Comparison of ENCODE assay signal across 10 cellular contexts in the genomic region with DNA sequence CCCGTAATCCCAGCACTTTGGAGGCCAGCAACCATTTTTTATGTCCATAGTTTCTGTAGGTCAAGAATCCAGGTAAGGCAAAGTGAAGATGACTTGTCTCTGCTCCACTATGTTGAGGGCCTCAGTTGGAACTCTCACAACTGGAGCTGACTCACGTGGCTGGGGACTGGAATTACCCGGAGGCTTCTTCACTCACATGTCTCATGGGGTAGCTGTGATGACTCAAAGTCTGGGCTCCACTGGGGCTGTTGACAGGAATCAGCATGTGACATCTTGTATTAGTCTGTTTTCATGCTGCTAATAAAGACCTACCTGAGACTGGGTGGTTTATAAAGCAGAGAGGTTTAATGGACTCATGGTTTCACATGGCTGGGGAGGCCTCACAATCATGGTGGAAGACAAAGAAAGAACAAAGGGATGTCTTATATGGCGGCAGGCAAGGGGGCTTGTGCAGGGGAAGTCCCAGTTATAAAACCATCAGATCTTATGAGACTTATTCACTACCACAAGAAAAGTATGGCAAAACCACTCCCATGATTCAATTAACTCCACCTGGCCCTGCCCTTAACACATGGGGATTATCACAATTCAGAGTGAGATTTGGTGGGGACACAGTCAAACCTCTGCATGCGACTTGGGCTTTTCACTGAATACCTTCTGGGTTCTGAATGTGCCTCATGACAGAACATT. TPM values are rescaled to one million over a fixed set of nuclear protein-coding genes. Genes with fewer than 3 reads are reported as not detected.
DNase-seq lines count a peak whose midpoint lies in the region; ATAC-seq and TF ChIP-seq lines count a peak whose summit lies in the region.
"Had no signal": no experiment of that assay in that cellular context is flagged by ENCODE, and none has a peak within 500 bp of the region (broad histone marks: within the 10 kb centered on the region; RNA-seq: fewer than 3 reads in every experiment).

No MANE protein-coding gene starts in this region.

- H4K8ac ChIP-seq in IMR-90 (ENCODE audit: low read depth in 2 of 2, low read length in 2 of 2) = no peak overlapping the region

- no peak overlapping the region for H2AK5ac ChIP-seq in IMR-90 (ENCODE audit: low read depth, low read length)

- H3K9me2 ChIP-seq in hepatocyte (replicated peaks; ENCODE audit: insufficient read depth) = no peaks in the 10 kb centered on the region

- H4K91ac ChIP-seq in IMR-90 (ENCODE audit: insufficient read depth, low read depth, low read length) = no peak overlapping the region

- TF ChIP-seq RAD21 in IMR-90 (IDR thresholded peaks at IDR 0.05; ENCODE audit: low read length) = no peak

- H3K27ac Mint-ChIP-seq in osteocyte (ENCODE audit: unreplicated experiment) = no peak overlapping the region

- H4K5ac ChIP-seq in IMR-90 (ENCODE audit: low read depth, low read length) = no peak overlapping the region

- no peak overlapping the region for H2AK9ac ChIP-seq in IMR-90 (replicated peaks; ENCODE audit: low read depth, low read length, poor library complexity)

- no peak for TF ChIP-seq POLR2A in IMR-90 (IDR thresholded peaks at IDR 0.05; ENCODE audit: low read depth, low read length)

- H3K36me3 ChIP-seq in IMR-90 (ENCODE audit: control insufficient read depth, insufficient read depth, low read length) (no peaks in the 10 kb centered on the region), hepatocyte (replicated peaks; ENCODE audit: insufficient read depth, low read depth) (no peaks in the 10 kb centered on the region)

- H3K36me3 Mint-ChIP-seq in osteocyte (ENCODE audit: unreplicated experiment) = no peaks in the 10 kb centered on the region

- dilution Hi-C loops in IMR-90 (cut with HindIII; ENCODE audit: low sequenced_read_pairs, unreplicated experiment) = no loop called here

- no peak overlapping the region for H3K56ac ChIP-seq in IMR-90 (ENCODE audit: extremely low read depth, insufficient read depth, low read length)

- BruUV-seq in IMR-90 (replicated peaks; lab: Mats Ljungman, UMichigan) = no TSS peak

- H3K23ac ChIP-seq in IMR-90 (ENCODE audit: low read depth, low read length) = no peak overlapping the region

- no peaks in the 10 kb centered on the region for H3K27me3 ChIP-seq in IMR-90 (ENCODE audit: control insufficient read depth, insufficient read depth, low read length)
- H3K27me3 ChIP-seq in hepatocyte = no peaks in the 10 kb centered on the region
- H3K27me3 ChIP-seq in right cardiac atrium (ENCODE audit: control insufficient read depth, insufficient read depth) = no peaks in the 10 kb centered on the region

- in situ Hi-C loops in Caki2 (cut with HindIII; ENCODE audit: low pct_unique_long_range_greater_than_20kb, low sequenced_read_pairs) = no loop called here
- in situ Hi-C loops in IMR-90 (cut with MboI; ENCODE audit: low sequenced_read_pairs) = no loop called here

- no peaks in the 10 kb centered on the region for H3K9me3 Mint-ChIP-seq in osteocyte (ENCODE audit: unreplicated experiment)

- no peaks in the 10 kb centered on the region for H3K27me3 Mint-ChIP-seq in osteocyte (ENCODE audit: unreplicated experiment)

- H3K4me3 ChIP-seq in IMR-90 (ENCODE audit: insufficient read depth, low read depth, low read length) = no peak overlapping the region
- H3K4me3 ChIP-seq in hepatocyte = no peak overlapping the region
- H3K4me3 ChIP-seq in right cardiac atrium (ENCODE audit: low read length) = no peak overlapping the region

- H3K9me3 ChIP-seq in IMR-90 (ENCODE audit: control insufficient read depth, insufficient read depth, low read length) (no peaks in the 10 kb centered on the region), hepatocyte (ENCODE audit: low read depth) (no peaks in the 10 kb centered on the region), right cardiac atrium (ENCODE audit: control insufficient read depth, low read length) (no peaks in the 10 kb centered on the region)

- no peak overlapping the region for H2BK20ac ChIP-seq in IMR-90 (ENCODE audit: low read depth, low read length)

- peak; percentile 69 for ATAC-seq in GM19463 (IDR thresholded peaks at IDR 0.05; ENCODE audit: unreplicated experiment)
- ATAC-seq in IMR-90 (ENCODE audit: low read depth) = no peak
- ATAC-seq in right cardiac atrium = no peak
- ATAC-seq in GM18519 (IDR thresholded peaks at IDR 0.05; ENCODE audit: low FRiP score, unreplicated experiment) = no peak
- ATAC-seq: Panc1 had no signal

- H3K9ac ChIP-seq in IMR-90 (ENCODE audit: low read depth, low read length) = no peak overlapping the region

- H3K4me3 Mint-ChIP-seq in osteocyte (ENCODE audit: unreplicated experiment) = no peak overlapping the region

- no peak overlapping the region for H2BK5ac ChIP-seq in IMR-90 (ENCODE audit: low read depth, low read length, poor library complexity, severe bottlenecking)

- no peak overlapping the region for H2BK15ac ChIP-seq in IMR-90 (ENCODE audit: low read depth, low read length)

- H3K18ac ChIP-seq in IMR-90 (ENCODE audit: low read depth, low read length) = no peak overlapping the region

- TF ChIP-seq CTCF in IMR-90 (conservative IDR thresholded peaks at IDR 0.05; ENCODE audit: low read depth, low read length) = no peak
- no peak for TF ChIP-seq CTCF in hepatocyte (IDR thresholded peaks at IDR 0.05; ENCODE audit: poor library complexity)
- no peak for TF ChIP-seq CTCF in osteocyte (IDR thresholded peaks at IDR 0.05)

- H3K79me2 ChIP-seq in hepatocyte = no peaks in the 10 kb centered on the region

- H2AFZ ChIP-seq in IMR-90 (replicated peaks; ENCODE audit: low read length, poor library complexity) (no peak overlapping the region), hepatocyte (no peak overlapping the region)

- peak overlapping the region; percentile 2 for H3K14ac ChIP-seq in IMR-90 (replicated peaks; ENCODE audit: low read depth, low read length)

- H3K4me1 Mint-ChIP-seq in osteocyte (ENCODE audit: unreplicated experiment) = peaks cover 3% of the 10 kb centered on the region

- 0 out of 2 replicates have a peak overlapping the region, but pooled peaks have one; percentile 33 for H3K4ac ChIP-seq in IMR-90 (ENCODE audit: low read depth, low read length)

- H3K79me1 ChIP-seq in IMR-90 (ENCODE audit: low read depth in 1 of 2, low read length in 2 of 2) = no peaks in the 10 kb centered on the region

- H3K27ac ChIP-seq in IMR-90 (ENCODE audit: insufficient read depth, low read length) = no peak overlapping the region
- H3K27ac ChIP-seq in hepatocyte = no peak overlapping the region
- no peak overlapping the region for H3K27ac ChIP-seq in right cardiac atrium (ENCODE audit: low read length)

- no peaks in the 10 kb centered on the region for H4K20me1 ChIP-seq in IMR-90 (ENCODE audit: insufficient read depth, low read length)
- H4K20me1 ChIP-seq in hepatocyte (ENCODE audit: insufficient read depth, poor library complexity, severe bottlenecking) = no peaks in the 10 kb centered on the region

- H2BK120ac ChIP-seq in IMR-90 (ENCODE audit: low read depth, low read length) = no peak overlapping the region

- peak; percentile 33 for DNase-seq in Caki2 (ENCODE audit: low read depth)
- DNase-seq in IMR-90 = peak; percentile 76
- peak; percentile 20 for DNase-seq in hepatocyte (ENCODE audit: low spot score)
- DNase-seq in SHP77 (lab: John Stamatoyannopoulos, UW) = no peak
- DNase-seq in osteocyte (ENCODE audit: extremely low spot score, unreplicated experiment) = no peak
- DNase-seq in right cardiac atrium = no peak
- DNase-seq: midbrain had no signal

- POLR2A ChIA-PET in IMR-90 (lab: Charles Lee; ENCODE audit: unreplicated experiment) = no interaction called here

- intact Hi-C loops in IMR-90 (cut with micrococcal nuclease) = no loop called here
- intact Hi-C loops in right cardiac atrium (cut with DNase I) = no loop called here

- CTCF ChIA-PET in IMR-90 (lab: Yijun Ruan, JAX) = no interaction called here

- H3K9me1 ChIP-seq in IMR-90 (ENCODE audit: insufficient read depth, low read length) = no peaks in the 10 kb centered on the region

- 83% methylated on average over 1 of the region's 5 CpGs; no CpG with 5 or more reads in 1 of the 2 experiments for WGBS in IMR-90 (ENCODE audit: extremely low coverage in 2 of 2, insufficient read length in 1 of 2), 2 experiments
- 90% methylated on average over 5 of the region's 5 CpGs for WGBS in hepatocyte (ENCODE audit: low lambda C conversion rate, missing lambda C conversion rate)
- 84% methylated on average over 5 of the region's 5 CpGs for WGBS in right cardiac atrium

- H3K4me1 ChIP-seq in IMR-90 (ENCODE audit: control insufficient read depth, insufficient read depth, low read length) (no peaks in the 10 kb centered on the region; the same call in 1 of the 2 replicates), hepatocyte (ENCODE audit: insufficient read depth) (no peaks in the 10 kb centered on the region), right cardiac atrium (ENCODE audit: control insufficient read depth, insufficient read depth, low read length) (no peaks in the 10 kb centered on the region)

- H3K4me2 ChIP-seq in IMR-90 (ENCODE audit: low read depth, low read length) = no peak overlapping the region
- no peak overlapping the region for H3K4me2 ChIP-seq in hepatocyte

TF ChIP-seq in IMR-90, 13 proteins besides CTCF, POLR2A, EP300 and RAD21:
- TF ChIP-seq BHLHE40 (IDR thresholded peaks at IDR 0.05; ENCODE audit: low read depth, low read length) (0 out of 2 replicates have a peak, but pooled peaks have one; percentile 23), USF2 (IDR thresholded peaks at IDR 0.05; ENCODE audit: low read depth, low read length) (0 out of 2 replicates have a peak, but pooled peaks have one; percentile 20), CEBPB (IDR thresholded peaks at IDR 0.05; ENCODE audit: low read depth, low read length) (no peak)

RNA-seq across cellular contexts. Expression of gene PPP1R1C, which starts 7.8 kb away (rescaled TPM):
- 0.41 TPM in 1 of 2 replicates, not detected in the other for total RNA-seq in Caki2 (2014; rRNA removed; shearing (Covaris generic); ENCODE audit: low replicate concordance)
- total RNA-seq in IMR-90 (2012; rRNA removed) (0.28 and 0.36 TPM in 2 replicates), hepatocyte (0.40 and 8.4 TPM in 2 replicates), osteocyte (1.5 and 1.6 TPM in 2 replicates), right cardiac atrium (10 to 100 TPM in 2 of 4 donors, 1 to 10 TPM in 2; 5.5 to 18.0 (median 10.0) TPM)
- polyA plus RNA-seq in IMR-90 (2012; rRNA removed) (0.10 and 0.34 TPM in 2 replicates), hepatocyte (10.7 and 12.4 TPM in 2 replicates), right cardiac atrium (12.0 TPM)
- 0.11 TPM in 1 of 2 replicates, not detected in the other for polyA plus RNA-seq in IMR-90 (2012; cell fraction: cytosol; rRNA removed)
- 0.46 TPM in 1 of 2 replicates, not detected in the other for polyA plus RNA-seq in IMR-90 (2012; cell fraction: nucleus; rRNA removed; ENCODE audit: low replicate concordance)

Comparison
In these comparisons a context has a peak if more than half of its experiments do, and no peak if none do; other contexts are left out.
1. DNase-seq: peak in Caki2 (single experiment), IMR-90 (single experiment) and hepatocyte (single experiment); none in SHP77 (0 of 2), osteocyte (single experiment) and right cardiac atrium (0 of 3).